In the genomic region with DNA sequence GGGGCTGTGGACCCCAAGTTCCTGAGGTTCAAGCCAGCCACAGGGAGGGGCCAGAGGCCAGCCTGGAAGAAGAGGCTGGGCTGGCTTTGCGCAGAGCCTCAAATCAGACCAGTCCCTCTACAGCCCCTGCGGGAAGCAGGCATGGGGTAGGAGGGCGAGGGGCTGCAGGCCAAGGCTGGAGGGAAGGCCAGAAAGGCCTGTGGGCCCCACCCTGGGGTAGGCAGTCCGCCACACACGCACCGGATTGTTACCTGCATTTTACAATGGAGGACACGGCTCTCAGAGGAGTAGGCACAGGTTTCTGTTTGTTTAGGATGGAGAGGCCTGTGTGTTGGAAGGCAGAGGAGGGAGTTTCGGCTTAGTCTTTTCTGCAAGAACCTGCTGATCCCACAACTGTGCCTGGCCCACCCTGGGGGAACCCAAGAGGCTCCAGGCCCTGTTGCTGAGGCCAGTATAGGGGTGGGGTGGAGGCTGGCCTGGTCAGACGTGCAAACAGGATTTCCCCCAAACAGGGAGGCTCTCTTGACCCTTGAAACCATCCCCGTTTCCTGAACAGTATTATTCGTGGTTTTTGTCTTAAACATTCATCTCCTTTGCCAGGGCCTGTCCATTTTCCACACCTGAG, we compare ENCODE assay signal across 9 cellular contexts. TPM values are rescaled to one million over a fixed set of nuclear protein-coding genes. Genes with fewer than 3 reads are reported as not detected.
A peak's percentile ranks its signal among the peaks of the same experiment; 100 is the strongest.
DNase-seq lines count a peak whose midpoint lies in the region; ATAC-seq and TF ChIP-seq lines count a peak whose summit lies in the region.
"Had no signal": no experiment of that assay in that cellular context is flagged by ENCODE, and none has a peak within 500 bp of the region (broad histone marks: within the 10 kb centered on the region; RNA-seq: fewer than 3 reads in every experiment).

No MANE protein-coding gene starts in this region.

- intact Hi-C loops in PC-9 (cut with micrococcal nuclease; ENCODE audit: unreplicated experiment) (no loop called here), transverse colon (cut with DNase I; ENCODE audit: low total_unique reads) (no loop called here)
- intact Hi-C loops in CD4-positive, alpha-beta T cell (cut with DNase I, micrococcal nuclease), result no loop called here

- TF ChIP-seq CTCF in PC-9 (conservative IDR thresholded peaks at IDR 0.05) (no peak), epithelial cell of proximal tubule (conservative IDR thresholded peaks at IDR 0.05; ENCODE audit: low read depth, low read length) (no peak), transverse colon (IDR thresholded peaks at IDR 0.05) (no peak)
- TF ChIP-seq CTCF in CD4-positive, alpha-beta T cell (IDR thresholded peaks at IDR 0.05), result no peak

- no peak overlapping the region for H3K27ac ChIP-seq in PC-9
- H3K27ac ChIP-seq in transverse colon, result peak overlapping the region; percentile 76 to 87 (median 78)
- no peak overlapping the region for H3K27ac ChIP-seq in CD4-positive, alpha-beta T cell (ENCODE audit: low read depth, low read length)

- DNase-seq in PC-9 (no peak), epithelial cell of proximal tubule (ENCODE audit: low read depth) (no peak), transverse colon (no peak)
- no peak for DNase-seq in CD4-positive, alpha-beta T cell

- peaks cover 19% of the 10 kb centered on the region for H3K4me1 ChIP-seq in PC-9 (replicated peaks; ENCODE audit: insufficient read depth)
- peaks cover 41% of the 10 kb centered on the region for H3K4me1 ChIP-seq in mucosa of stomach (ENCODE audit: control insufficient read depth, insufficient read depth, low read length)
- H3K4me1 ChIP-seq in transverse colon, result peaks cover 16 to 34% (median 32%) of the 10 kb centered on the region in 4 donors

- H4K20me1 ChIP-seq in PC-9 (ENCODE audit: insufficient read depth), result no peaks in the 10 kb centered on the region

- no peak for TF ChIP-seq POLR2A in transverse colon (IDR thresholded peaks at IDR 0.05)

- H3K9me2 ChIP-seq in PC-9 (ENCODE audit: insufficient read depth), result no peaks in the 10 kb centered on the region

- WGBS in transverse colon (ENCODE audit: low coverage in 1 of 2), 2 donors, result 71 to 73% methylated on average over 2 to 11 of the region's 11 CpGs

- H3K36me3 ChIP-seq in PC-9 (ENCODE audit: low read depth) (no peaks in the 10 kb centered on the region), mucosa of stomach (ENCODE audit: control insufficient read depth, insufficient read depth, low read length) (no peaks in the 10 kb centered on the region), transverse colon (no peaks in the 10 kb centered on the region)
- H3K36me3 ChIP-seq: HAP-1 had no signal

- H3K27me3 Mint-ChIP-seq in CD4-positive, alpha-beta T cell, result peaks cover 34% of the 10 kb centered on the region

- no peak for ATAC-seq in HG02678 (IDR thresholded peaks at IDR 0.05; ENCODE audit: unreplicated experiment)
- ATAC-seq in GM21737 (IDR thresholded peaks at IDR 0.05; ENCODE audit: unreplicated experiment), result no peak
- no peak for ATAC-seq in CD4-positive, alpha-beta T cell (ENCODE audit: poor library complexity)

- no peaks in the 10 kb centered on the region for H3K79me2 ChIP-seq in PC-9 (ENCODE audit: low read depth)

- H3K4me2 ChIP-seq in PC-9, result peak overlapping the region; percentile 74

- peak overlapping the region; percentile 70 for H3K9ac ChIP-seq in mucosa of stomach (ENCODE audit: low read length)

- H3K4me1 Mint-ChIP-seq in CD4-positive, alpha-beta T cell (ENCODE audit: low read depth), result no peaks in the 10 kb centered on the region

- CTCF ChIA-PET in PC-9 (lab: Charles Lee), result no interaction called here
- CTCF ChIA-PET in CD4-positive, alpha-beta T cell (lab: Charles Lee), result no interaction called here

- 0 out of 2 replicates have a peak overlapping the region, but pooled peaks have one; percentile 60 for H2AFZ ChIP-seq in PC-9

- no peaks in the 10 kb centered on the region for H3K9me3 ChIP-seq in PC-9 (ENCODE audit: insufficient read depth, low read depth)
- no peaks in the 10 kb centered on the region for H3K9me3 ChIP-seq in mucosa of stomach (ENCODE audit: control insufficient read depth, low read length)
- no peaks in the 10 kb centered on the region for H3K9me3 ChIP-seq in transverse colon
- no peaks in the 10 kb centered on the region for H3K9me3 ChIP-seq in CD4-positive, alpha-beta T cell (ENCODE audit: control insufficient read depth, low read length)

- H3K27ac Mint-ChIP-seq in CD4-positive, alpha-beta T cell, result no peak overlapping the region

- in situ Hi-C loops in transverse colon (cut with MboI; ENCODE audit: low pct_ligation_motif_present in 1 of 4, low pct_unique_long_range_greater_than_20kb in 1 of 4, low sequenced_read_pairs in 3 of 4), result no loop called here

- H3K27me3 ChIP-seq in PC-9 (ENCODE audit: insufficient read depth, low read depth), result no peaks in the 10 kb centered on the region
- peaks cover 3% of the 10 kb centered on the region for H3K27me3 ChIP-seq in mucosa of stomach (ENCODE audit: control insufficient read depth, insufficient read depth, low read length)
- H3K27me3 ChIP-seq in transverse colon, result no peaks in the 10 kb centered on the region
- H3K27me3 ChIP-seq in CD4-positive, alpha-beta T cell (ENCODE audit: control insufficient read depth, insufficient read depth, low read length), result peaks cover 6% of the 10 kb centered on the region

- TSS peak; percentile 20 for BruUV-seq in PC-9 (replicated peaks; lab: Mats Ljungman, UMichigan)

- POLR2A ChIA-PET in PC-9 (lab: Charles Lee; ENCODE audit: unreplicated experiment), result interaction anchor here (0.7 kb wide), 1 partner anchor 1166 kb away, joined by 3 read pairs; no protein-coding TSS in a partner anchor
- POLR2A ChIA-PET in CD4-positive, alpha-beta T cell (lab: Charles Lee), result no interaction called here

- peaks cover 15% of the 10 kb centered on the region; the same call in 1 of the 2 replicates for H3F3A ChIP-seq in PC-9 (ENCODE audit: insufficient read depth, low read depth)

- H3K4me3 ChIP-seq in PC-9, result peak overlapping the region; percentile 39; the same call in 1 of the 2 replicates
- peak overlapping the region; percentile 42 for H3K4me3 ChIP-seq in epithelial cell of proximal tubule (ENCODE audit: low read depth, low read length)
- H3K4me3 ChIP-seq in mucosa of stomach (ENCODE audit: low read length), result peak overlapping the region; percentile 64
- peak overlapping the region in 3 of 4 donors; percentile 37 to 47 (median 40) for H3K4me3 ChIP-seq in transverse colon
- H3K4me3 ChIP-seq: HAP-1 had no signal

- H3K9me3 Mint-ChIP-seq in CD4-positive, alpha-beta T cell, result no peaks in the 10 kb centered on the region

- no peaks in the 10 kb centered on the region for H3K36me3 Mint-ChIP-seq in CD4-positive, alpha-beta T cell (ENCODE audit: low read depth)

- no peak for TF ChIP-seq EP300 in transverse colon (IDR thresholded peaks at IDR 0.05; ENCODE audit: low read depth)

- no peak overlapping the region for H3K4me3 Mint-ChIP-seq in CD4-positive, alpha-beta T cell

RNA-seq across cellular contexts. Expression of gene SLC49A3, which starts 0.7 kb away (rescaled TPM):
- 8.1 and 10.7 TPM in 2 replicates for total RNA-seq in PC-9 (2021)
- 2.9 and 4.1 TPM in 2 replicates for total RNA-seq in epithelial cell of proximal tubule
- 10 to 100 TPM in 2 of 4 donors, 1 to 10 TPM in 2; 1.2 to 17.6 (median 9.2) TPM for total RNA-seq in transverse colon
- total RNA-seq in CD4-positive, alpha-beta T cell, result under 1 TPM; 0.22 to 0.91 TPM
- total RNA-seq: Daoy had no signal

RNA-seq across cellular contexts. Expression of gene MYL5, which starts 15.3 kb away (rescaled TPM):
- total RNA-seq in PC-9 (2021), result 29.8 and 47.6 TPM in 2 replicates
- 4.0 and 6.3 TPM in 2 replicates for total RNA-seq in epithelial cell of proximal tubule
- 100 to 1,000 TPM in 1 of 4 donors, 10 to 100 TPM in 3; 20.3 to 199 (median 33.4) TPM for total RNA-seq in transverse colon
- 10 to 100 TPM; 25.3 to 29.2 TPM for total RNA-seq in CD4-positive, alpha-beta T cell

RNA-seq across cellular contexts. Expression of gene ATP5ME, which starts 15.5 kb away (rescaled TPM):
- total RNA-seq in PC-9 (2021) (334 and 417 TPM in 2 replicates), epithelial cell of proximal tubule (138 and 192 TPM in 2 replicates), transverse colon (100 to 1,000 TPM in 2 of 4 donors, 10 to 100 TPM in 1, not detected in 1; 52.0 to 152 (median 148) TPM)
- 100 to 1,000 TPM; 109 to 126 TPM for total RNA-seq in CD4-positive, alpha-beta T cell

RNA-seq across cellular contexts. Expression of gene PCGF3, which starts 16.0 kb away (rescaled TPM):
- total RNA-seq in PC-9 (2021) (60.5 and 60.8 TPM in 2 replicates), epithelial cell of proximal tubule (34.6 and 35.2 TPM in 2 replicates), transverse colon (100 to 1,000 TPM in 2 of 4 donors, 10 to 100 TPM in 2; 56.5 to 256 (median 97.2) TPM)
- total RNA-seq in CD4-positive, alpha-beta T cell, result 10 to 100 TPM; 45.1 to 48.6 TPM

Comparison
In these comparisons a context has a peak if more than half of its experiments do, and no peak if none do; other contexts are left out.
1. H3K27ac ChIP-seq: peak in transverse colon (4 of 4); none in PC-9 (single experiment) and CD4-positive, alpha-beta T cell (single experiment).
2. Peak in every context shown above with its lines, with median percentiles within 50 percentile points of each other: H3K4me3 ChIP-seq.